Comparison of ENCODE assay signal across 8 cellular contexts in genomic region chr10:70233939-70234300, GRCh38. TPM values are rescaled to one million over a fixed set of nuclear protein-coding genes. Genes with fewer than 3 reads are reported as not detected.
DNase-seq lines count a peak whose midpoint lies in the region; ATAC-seq and TF ChIP-seq lines count a peak whose summit lies in the region.

No MANE protein-coding gene starts in this region.

- WGBS in adrenal gland, 4 donors: 10 to 22% (median 16%) methylated on average over 3 to 8 of the region's 8 CpGs
- 11% methylated on average over 5 of the region's 8 CpGs for WGBS in right lobe of liver (ENCODE audit: insufficient coverage, low coverage, low lambda C conversion rate, missing lambda C conversion rate)
- 15% methylated on average over 8 of the region's 8 CpGs; no CpG with 5 or more reads in 1 of the 2 donors for WGBS in transverse colon (ENCODE audit: low coverage in 1 of 2), 2 donors

- H3K27me3 ChIP-seq in adrenal gland (no peaks in the 10 kb centered on the region), right lobe of liver (no peaks in the 10 kb centered on the region), transverse colon (no peaks in the 10 kb centered on the region)

- intact Hi-C loops in adrenal gland (cut with DNase I) (no loop called here), right lobe of liver (cut with DNase I) (no loop called here), transverse colon (cut with DNase I; ENCODE audit: low total_unique reads) (no loop called here)

- no peaks in the 10 kb centered on the region for H3K9me3 Mint-ChIP-seq in activated naive CD4-positive, alpha-beta T cell treated with anti-CD3 and anti-CD28 coated beads, Interleukin-2, amount 50 U/mL, for 24 hours

- no peak for TF ChIP-seq CTCF in adrenal gland (IDR thresholded peaks at IDR 0.05)
- no peak for TF ChIP-seq CTCF in right lobe of liver (IDR thresholded peaks at IDR 0.05)
- no peak for TF ChIP-seq CTCF in transverse colon (IDR thresholded peaks at IDR 0.05)

- H3K9me3 ChIP-seq in adrenal gland (replicated peaks in 1 of 3) (no peaks in the 10 kb centered on the region), right lobe of liver (no peaks in the 10 kb centered on the region), transverse colon (no peaks in the 10 kb centered on the region)

- H3K4me1 ChIP-seq in adrenal gland (replicated peaks in 1 of 2): peaks cover 6 to 40% of the 10 kb centered on the region in 2 donors
- H3K4me1 ChIP-seq in right lobe of liver: peaks cover 0 to 6% (median 0%) of the 10 kb centered on the region in 4 donors
- peaks cover 0 to 38% (median 18%) of the 10 kb centered on the region in 4 donors for H3K4me1 ChIP-seq in transverse colon

- peak overlapping the region; percentile 98 for H3K27ac Mint-ChIP-seq in activated naive CD4-positive, alpha-beta T cell treated with anti-CD3 and anti-CD28 coated beads, Interleukin-2, amount 50 U/mL, for 24 hours

- H3K36me3 Mint-ChIP-seq in activated naive CD4-positive, alpha-beta T cell treated with anti-CD3 and anti-CD28 coated beads, Interleukin-2, amount 50 U/mL, for 24 hours: peaks cover 8% of the 10 kb centered on the region

- peaks cover 23% of the 10 kb centered on the region for H3K4me1 Mint-ChIP-seq in activated naive CD4-positive, alpha-beta T cell treated with anti-CD3 and anti-CD28 coated beads, Interleukin-2, amount 50 U/mL, for 24 hours

- in situ Hi-C loops in transverse colon (cut with MboI; ENCODE audit: low pct_ligation_motif_present in 1 of 4, low pct_unique_long_range_greater_than_20kb in 1 of 4, low sequenced_read_pairs in 3 of 4): no loop called here

- no peak for ATAC-seq in right lobe of liver
- no peak for ATAC-seq in HG02763 (IDR thresholded peaks at IDR 0.05; ENCODE audit: unreplicated experiment)
- ATAC-seq in GM18861 (IDR thresholded peaks at IDR 0.05; ENCODE audit: unreplicated experiment): no peak

- no peak for TF ChIP-seq EP300 in transverse colon (IDR thresholded peaks at IDR 0.05; ENCODE audit: low read depth)

- H3K36me3 ChIP-seq in adrenal gland (replicated peaks in 1 of 2): peaks cover 0 to 3% of the 10 kb centered on the region in 2 donors
- peaks cover 0 to 10% (median 0%) of the 10 kb centered on the region in 4 donors for H3K36me3 ChIP-seq in right lobe of liver
- no peaks in the 10 kb centered on the region for H3K36me3 ChIP-seq in transverse colon

- H3K27ac ChIP-seq in adrenal gland: peak overlapping the region; percentile 75 to 93 (median 91)
- peak overlapping the region; percentile 26 to 84 (median 72) for H3K27ac ChIP-seq in right lobe of liver
- peak overlapping the region; percentile 85 to 93 (median 87) for H3K27ac ChIP-seq in transverse colon

- H3K27me3 Mint-ChIP-seq in activated naive CD4-positive, alpha-beta T cell treated with anti-CD3 and anti-CD28 coated beads, Interleukin-2, amount 50 U/mL, for 24 hours: peaks cover 2% of the 10 kb centered on the region

- DNase-seq in activated naive CD4-positive, alpha-beta T cell (lab: John Stamatoyannopoulos, UW): no peak
- DNase-seq in adrenal gland (no peak), right lobe of liver (no peak), transverse colon (no peak), HPDE6-E6E7 (ENCODE audit: extremely low spot score) (no peak)

- H3K4me3 ChIP-seq in adrenal gland (peak overlapping the region in 2 of 4 donors; percentile 61 to 93), right lobe of liver (peak overlapping the region; percentile 75 to 96 (median 81)), transverse colon (peak overlapping the region in 3 of 4 donors; percentile 61 to 90 (median 78))

- TF ChIP-seq POLR2A in adrenal gland (IDR thresholded peaks at IDR 0.05) (no peak), right lobe of liver (IDR thresholded peaks at IDR 0.05) (no peak), transverse colon (IDR thresholded peaks at IDR 0.05) (no peak)

- peak overlapping the region; percentile 96 for H3K4me3 Mint-ChIP-seq in activated naive CD4-positive, alpha-beta T cell treated with anti-CD3 and anti-CD28 coated beads, Interleukin-2, amount 50 U/mL, for 24 hours

RNA-seq across cellular contexts. Expression of gene PPA1, which starts 0.7 kb away (rescaled TPM):
- total RNA-seq in adrenal gland: 100 to 1,000 TPM; 134 to 479 (median 169) TPM
- 100 to 1,000 TPM in 1 of 3 donors, 10 to 100 TPM in 2; 96.9 to 600 (median 99.2) TPM for polyA plus RNA-seq in adrenal gland
- total RNA-seq in right lobe of liver: 100 to 1,000 TPM in 3 of 6 experiments, 10 to 100 TPM in 3; 64.8 to 133 (median 95.7) TPM
- total RNA-seq in transverse colon: 100 to 1,000 TPM in 2 of 4 donors, 10 to 100 TPM in 2; 14.1 to 113 (median 98.4) TPM

RNA-seq across cellular contexts. Expression of gene NPFFR1, which starts 49.9 kb away (rescaled TPM):
- total RNA-seq in adrenal gland (under 1 TPM in 2 of 8 donors, not detected in 6; 0.11 to 0.24 TPM), right lobe of liver (not detected), transverse colon (under 1 TPM in 1 of 4 donors, not detected in 3; 0.16 TPM)
- under 1 TPM in 2 of 3 donors, not detected in 1; 0.02 to 0.03 TPM for polyA plus RNA-seq in adrenal gland
